11 cellular contexts compared by ENCODE assay signal in the genomic region with DNA sequence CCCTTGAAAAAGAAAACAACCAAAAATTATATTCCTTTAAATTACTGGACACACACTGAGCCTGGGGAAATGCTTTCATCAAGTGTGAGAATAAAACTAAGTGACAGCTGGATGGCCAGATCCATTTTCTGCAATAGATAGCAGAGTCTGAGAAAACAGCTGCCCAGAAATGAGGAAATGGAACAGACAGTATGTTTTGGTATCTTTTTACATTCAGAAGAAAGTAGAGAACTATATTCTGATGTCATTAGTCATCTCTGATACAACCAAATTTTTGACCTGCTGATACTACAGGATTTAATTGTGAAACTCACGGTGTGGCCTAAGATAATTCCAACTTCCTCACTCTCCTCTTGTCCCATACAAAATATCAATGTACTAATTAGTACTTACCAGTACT.
DNase-seq lines count a peak whose midpoint lies in the region; ATAC-seq and TF ChIP-seq lines count a peak whose summit lies in the region.
"Had no signal": no experiment of that assay in that cellular context is flagged by ENCODE, and none has a peak within 500 bp of the region (broad histone marks: within the 10 kb centered on the region; RNA-seq: fewer than 3 reads in every experiment).

No MANE protein-coding gene starts in this region.

- H3K79me2 ChIP-seq in mammary epithelial cell (ENCODE audit: insufficient read depth, low read length) = peaks cover 95% of the 10 kb centered on the region

- dilution Hi-C loops in mammary epithelial cell (cut with HindIII; ENCODE audit: low sequenced_read_pairs) = no loop called here

- no peak overlapping the region for H3K27ac ChIP-seq in mammary epithelial cell (ENCODE audit: insufficient read depth, low read depth, low read length)

- no peaks in the 10 kb centered on the region for H3K4me1 Mint-ChIP-seq in activated CD4-positive, alpha-beta T cell treated with anti-CD3 and anti-CD28 coated beads, Interleukin-2, amount 10 ng/mL, durations not matched to agents 7 days and 5 days
- no peaks in the 10 kb centered on the region for H3K4me1 Mint-ChIP-seq in glutamatergic neuron (ENCODE audit: low read depth, unreplicated experiment)

- no peak overlapping the region for H3K4me3 ChIP-seq in fibroblast of mammary gland (ENCODE audit: control insufficient read depth, low read depth, low read length)
- no peak overlapping the region for H3K4me3 ChIP-seq in mammary epithelial cell (replicated peaks in 1 of 3; ENCODE audit: insufficient read depth in 1 of 3, low read depth in 2 of 3, low read length in 3 of 3)
- H3K4me3 ChIP-seq: mucosa of descending colon had no signal

- DNase-seq in GM13976 (ENCODE audit: low spot score) = peak; percentile 64
- peak; percentile 49 for DNase-seq in HS-5 (ENCODE audit: low read depth)
- DNase-seq in fibroblast of mammary gland (ENCODE audit: low read depth) = peak; percentile 46
- no peak for DNase-seq in activated CD4-positive, alpha-beta T cell treated with anti-CD3 and anti-CD28 coated beads, Interleukin-2, amount 10 ng/mL, durations not matched to agents 7 days and 5 days
- no peak for DNase-seq in activated naive CD4-positive, alpha-beta T cell (lab: John Stamatoyannopoulos, UW)
- DNase-seq in glutamatergic neuron = no peak
- no peak for DNase-seq in mammary epithelial cell
- DNase-seq: activated CD8-positive, alpha-beta memory T cell treated with anti-CD3 and anti-CD28 coated beads for 24 hours; mucosa of descending colon; NCI-H748 treated with DMSO at 0.1 percent for 48 hours had no signal

- intact Hi-C loops in mammary epithelial cell (cut with micrococcal nuclease) = no loop called here

- no peak overlapping the region for H2AFZ ChIP-seq in mammary epithelial cell (ENCODE audit: low read depth, low read length)

- POLR2A ChIA-PET in activated CD4-positive, alpha-beta T cell treated with anti-CD3 and anti-CD28 coated beads, Interleukin-2, amount 10 ng/mL, durations not matched to agents 7 days and 5 days (lab: Charles Lee) = no interaction called here

- TF ChIP-seq CTCF in GM13976 (IDR thresholded peaks at IDR 0.05; ENCODE audit: borderline replicate concordance, control extremely low read depth, extremely low read depth, insufficient read depth, missing control alignments) = no peak
- TF ChIP-seq CTCF in fibroblast of mammary gland (conservative IDR thresholded peaks at IDR 0.05; ENCODE audit: control insufficient read depth, insufficient read depth, low read depth, low read length) = no peak
- TF ChIP-seq CTCF in glutamatergic neuron (IDR thresholded peaks at IDR 0.05; ENCODE audit: partially characterized antibody, unreplicated experiment) = no peak
- TF ChIP-seq CTCF in mammary epithelial cell (conservative IDR thresholded peaks at IDR 0.05 in 1 of 2, IDR thresholded peaks at IDR 0.05 in 1 of 2; ENCODE audit: extremely low read depth in 1 of 2, insufficient read depth in 1 of 2, low read depth in 1 of 2, low read length in 2 of 2) = no peak

- H3K4me1 ChIP-seq in mammary epithelial cell (ENCODE audit: insufficient read depth, low read length) = peaks cover 4% of the 10 kb centered on the region

- no peak overlapping the region for H3K27ac Mint-ChIP-seq in activated CD4-positive, alpha-beta T cell treated with anti-CD3 and anti-CD28 coated beads, Interleukin-2, amount 10 ng/mL, durations not matched to agents 7 days and 5 days
- H3K27ac Mint-ChIP-seq in glutamatergic neuron (ENCODE audit: unreplicated experiment) = no peak overlapping the region

- peaks cover 20% of the 10 kb centered on the region for H4K20me1 ChIP-seq in mammary epithelial cell (ENCODE audit: insufficient read depth, low read length)

- H3K4me3 Mint-ChIP-seq in activated CD4-positive, alpha-beta T cell treated with anti-CD3 and anti-CD28 coated beads, Interleukin-2, amount 10 ng/mL, durations not matched to agents 7 days and 5 days = no peak overlapping the region
- no peak overlapping the region for H3K4me3 Mint-ChIP-seq in glutamatergic neuron (ENCODE audit: unreplicated experiment)

- 82% methylated on average over 1 of the region's 1 CpG for WGBS in mammary epithelial cell (ENCODE audit: low coverage, missing lambda C conversion rate)

- no peaks in the 10 kb centered on the region for H3K9me3 ChIP-seq in mammary epithelial cell (replicated peaks; ENCODE audit: insufficient read depth, low read length)
- H3K9me3 ChIP-seq: mucosa of descending colon had no signal

- no peak overlapping the region for H3K4me2 ChIP-seq in mammary epithelial cell (ENCODE audit: insufficient read depth, low read depth, low read length)

- no peaks in the 10 kb centered on the region for H3K27me3 ChIP-seq in mammary epithelial cell (ENCODE audit: insufficient read depth, low read length)

- no TSS peak for BruUV-seq in mammary epithelial cell (replicated peaks; lab: Mats Ljungman, UMichigan)

- H3K36me3 ChIP-seq in mammary epithelial cell (ENCODE audit: insufficient read depth, low read length) = peaks cover 15% of the 10 kb centered on the region

- H3K36me3 Mint-ChIP-seq in activated CD4-positive, alpha-beta T cell treated with anti-CD3 and anti-CD28 coated beads, Interleukin-2, amount 10 ng/mL, durations not matched to agents 7 days and 5 days (ENCODE audit: low read depth) = no peaks in the 10 kb centered on the region
- no peaks in the 10 kb centered on the region for H3K36me3 Mint-ChIP-seq in glutamatergic neuron (ENCODE audit: unreplicated experiment)

- no peaks in the 10 kb centered on the region for H3K9me3 Mint-ChIP-seq in activated CD4-positive, alpha-beta T cell treated with anti-CD3 and anti-CD28 coated beads, Interleukin-2, amount 10 ng/mL, durations not matched to agents 7 days and 5 days
- no peaks in the 10 kb centered on the region for H3K9me3 Mint-ChIP-seq in glutamatergic neuron (ENCODE audit: unreplicated experiment)

- H3K27me3 Mint-ChIP-seq in activated CD4-positive, alpha-beta T cell treated with anti-CD3 and anti-CD28 coated beads, Interleukin-2, amount 10 ng/mL, durations not matched to agents 7 days and 5 days = peaks cover 3% of the 10 kb centered on the region
- no peaks in the 10 kb centered on the region for H3K27me3 Mint-ChIP-seq in glutamatergic neuron (ENCODE audit: unreplicated experiment)

- peak; percentile 86 for ATAC-seq in GM21576 (IDR thresholded peaks at IDR 0.05; ENCODE audit: unreplicated experiment)
- ATAC-seq: mucosa of descending colon had no signal

- no peak overlapping the region for H3K9ac ChIP-seq in mammary epithelial cell (ENCODE audit: insufficient read depth, low read length)

- in situ Hi-C loops in GM13976 (cut with MboI; ENCODE audit: low sequenced_read_pairs, unreplicated experiment) = no loop called here
- in situ Hi-C loops in mammary epithelial cell (cut with MboI; ENCODE audit: low sequenced_read_pairs in 2 of 2) = no loop called here

- CTCF ChIA-PET in activated CD4-positive, alpha-beta T cell treated with anti-CD3 and anti-CD28 coated beads, Interleukin-2, amount 10 ng/mL, durations not matched to agents 7 days and 5 days (lab: Charles Lee) = no interaction called here
- CTCF ChIA-PET in mammary epithelial cell (lab: Charles Lee; ENCODE audit: low non-redundant PET) = no interaction called here

Comparison
In these comparisons a context has a peak if more than half of its experiments do, and no peak if none do; other contexts are left out.
1. DNase-seq: peak in GM13976 (single experiment), HS-5 (single experiment) and fibroblast of mammary gland (single experiment); none in activated CD4-positive, alpha-beta T cell treated with anti-CD3 and anti-CD28 coated beads, Interleukin-2, amount 10 ng/mL, durations not matched to agents 7 days and 5 days (single experiment), activated naive CD4-positive, alpha-beta T cell (0 of 4), glutamatergic neuron (single experiment) and mammary epithelial cell (single experiment).